In the genomic region with DNA sequence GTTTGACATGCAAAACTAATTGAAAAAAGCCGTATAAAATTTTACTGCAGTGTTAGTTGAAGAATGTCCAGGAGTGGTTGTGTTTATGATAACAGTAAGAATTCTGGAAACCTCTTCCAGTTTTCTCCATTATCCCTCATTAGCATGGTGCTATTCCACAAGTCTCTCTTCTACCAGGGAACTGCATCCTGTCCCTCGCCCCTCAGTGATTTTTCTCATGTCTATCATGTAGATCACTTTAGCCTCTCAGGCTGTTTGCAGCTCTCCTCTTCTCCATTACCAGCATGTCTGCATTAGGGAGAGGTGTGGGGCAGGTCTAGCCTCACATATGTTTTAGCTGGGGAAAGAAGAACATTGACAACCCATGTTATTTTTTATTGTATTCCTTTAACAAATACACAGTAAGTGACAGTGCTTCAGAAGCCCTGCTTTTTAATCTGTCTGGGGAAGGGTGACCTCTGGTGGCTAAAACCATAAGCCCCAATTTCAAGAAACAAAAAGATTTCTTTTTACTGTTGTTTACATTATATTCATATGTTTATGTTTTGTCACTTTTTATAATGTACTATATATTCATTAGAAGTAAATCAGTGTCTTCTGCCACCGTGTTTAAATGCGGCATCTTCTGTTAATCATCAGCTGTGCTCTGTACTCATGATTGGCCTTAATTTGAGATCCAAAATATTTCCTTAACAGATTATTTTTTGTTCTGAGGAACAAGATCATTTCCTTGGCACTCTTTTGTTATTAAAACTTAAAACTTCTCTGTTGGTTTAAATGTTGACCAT, we compare ENCODE assay signal across 9 cellular contexts.
DNase-seq lines count a peak whose midpoint lies in the region; ATAC-seq, FAIRE-seq and TF ChIP-seq lines count a peak whose summit lies in the region.
"Had no signal": no experiment of that assay in that cellular context is flagged by ENCODE, and none has a peak within 500 bp of the region (broad histone marks: within the 10 kb centered on the region; RNA-seq: fewer than 3 reads in every experiment).

No MANE protein-coding gene starts in this region.

- dilution Hi-C loops in keratinocyte (cut with MboI; ENCODE audit: extremely low pct_ligation_motif_present, low sequenced_read_pairs), result no loop called here

- H3K4me1 Mint-ChIP-seq in stimulated activated naive B cell treated with anti-CD40 and anti-IgM and Interleukin-4, amounts not matched to agents 10 μg/mL and 1 μg/mL and 100 μg/mL, for 72 hours, result no peaks in the 10 kb centered on the region

- H3K4me3 Mint-ChIP-seq in stimulated activated naive B cell treated with anti-CD40 and anti-IgM and Interleukin-4, amounts not matched to agents 10 μg/mL and 1 μg/mL and 100 μg/mL, for 72 hours, result no peak overlapping the region

- H3K36me3 Mint-ChIP-seq in stimulated activated naive B cell treated with anti-CD40 and anti-IgM and Interleukin-4, amounts not matched to agents 10 μg/mL and 1 μg/mL and 100 μg/mL, for 72 hours, result no peaks in the 10 kb centered on the region

- H3K27me3 ChIP-seq in brain microvascular endothelial cell (replicated peaks), result no peaks in the 10 kb centered on the region
- no peaks in the 10 kb centered on the region for H3K27me3 ChIP-seq in keratinocyte (ENCODE audit: control insufficient read depth, extremely low read depth, insufficient read depth, low read length)
- no peaks in the 10 kb centered on the region for H3K27me3 ChIP-seq in thoracic aorta (replicated peaks; ENCODE audit: insufficient read depth)

- FAIRE-seq in keratinocyte (lab: Jason Lieb, UNC), result peak; percentile 44

- H3K4me2 ChIP-seq in keratinocyte (ENCODE audit: control insufficient read depth, extremely low read depth, insufficient read depth, low read depth, low read length), result no peak overlapping the region

- no peak for ATAC-seq in thoracic aorta (ENCODE audit: insufficient number of reproducible peaks, low FRiP score, low read depth)
- ATAC-seq in GM21423 (IDR thresholded peaks at IDR 0.05; ENCODE audit: unreplicated experiment), result no peak
- no peak for ATAC-seq in stimulated activated naive B cell treated with anti-CD40 and anti-IgM and Interleukin-4, amounts not matched to agents 10 μg/mL and 1 μg/mL and 100 μg/mL, for 72 hours (replicated peaks)

- no peaks in the 10 kb centered on the region for H3K9me3 ChIP-seq in keratinocyte (ENCODE audit: control insufficient read depth, low read depth, low read length)
- H3K9me3 ChIP-seq in thoracic aorta, result no peaks in the 10 kb centered on the region

- DNase-seq in A172 (ENCODE audit: low spot score) (peak; percentile 17), ELF-1 (ENCODE audit: low read depth, low spot score) (peak; percentile 29), NCI-H2029 treated with DMSO at 0.1 percent for 48 hours (lab: John Stamatoyannopoulos, UW) (peak; percentile 10), brain microvascular endothelial cell (peak; percentile 45), keratinocyte (ENCODE audit: low read depth, low spot score) (no peak), thoracic aorta (ENCODE audit: low spot score) (no peak)
- no peak for DNase-seq in stimulated activated naive B cell treated with anti-CD40 and anti-IgM and Interleukin-4, amounts not matched to agents 10 μg/mL and 1 μg/mL and 100 μg/mL, for 72 hours

- no peak overlapping the region for H3K27ac Mint-ChIP-seq in stimulated activated naive B cell treated with anti-CD40 and anti-IgM and Interleukin-4, amounts not matched to agents 10 μg/mL and 1 μg/mL and 100 μg/mL, for 72 hours

- peaks cover 3% of the 10 kb centered on the region for H3K79me2 ChIP-seq in keratinocyte (ENCODE audit: control insufficient read depth, insufficient read depth, low read length)

- H2AFZ ChIP-seq in keratinocyte (ENCODE audit: control insufficient read depth, low read length), result no peak overlapping the region

- in situ Hi-C loops in brain microvascular endothelial cell (cut with HindIII; ENCODE audit: low pct_ligation_motif_present, low sequenced_read_pairs), result no loop called here

- H3K4me3 ChIP-seq in brain microvascular endothelial cell (ENCODE audit: low read depth, low read length) (no peak overlapping the region), keratinocyte (ENCODE audit: control insufficient read depth in 2 of 3, extremely low read depth in 1 of 3, insufficient read depth in 2 of 3, low read depth in 1 of 3, low read length in 3 of 3) (no peak overlapping the region), thoracic aorta (peak overlapping the region; percentile 20)

- H3K4me1 ChIP-seq in keratinocyte (ENCODE audit: control insufficient read depth, extremely low read depth, insufficient read depth, low read length) (no peaks in the 10 kb centered on the region), thoracic aorta (ENCODE audit: control insufficient read depth in 1 of 2, low read depth in 2 of 2) (peaks cover 31 to 51% of the 10 kb centered on the region in 2 donors)

- H3K27me3 Mint-ChIP-seq in stimulated activated naive B cell treated with anti-CD40 and anti-IgM and Interleukin-4, amounts not matched to agents 10 μg/mL and 1 μg/mL and 100 μg/mL, for 72 hours, result no peaks in the 10 kb centered on the region

- H3K9ac ChIP-seq in keratinocyte (ENCODE audit: control insufficient read depth, extremely low read depth, insufficient read depth, low read length), result no peak overlapping the region

- TF ChIP-seq CTCF in brain microvascular endothelial cell (IDR thresholded peaks at IDR 0.05; ENCODE audit: low read depth, low read length, missing control alignments), result peak; percentile 76
- TF ChIP-seq CTCF in keratinocyte (optimal IDR thresholded peaks at IDR 0.05 in 1 of 3, IDR thresholded peaks at IDR 0.05 in 1 of 3, conservative IDR thresholded peaks at IDR 0.05 in 1 of 3; ENCODE audit: extremely low read depth in 1 of 3, insufficient read depth in 2 of 3, low read length in 3 of 3), result peak; percentile 28 to 64 (median 62)
- peak; percentile 74 for TF ChIP-seq CTCF in thoracic aorta (IDR thresholded peaks at IDR 0.05)

- no peaks in the 10 kb centered on the region for H3K9me3 Mint-ChIP-seq in stimulated activated naive B cell treated with anti-CD40 and anti-IgM and Interleukin-4, amounts not matched to agents 10 μg/mL and 1 μg/mL and 100 μg/mL, for 72 hours

- H3K9me1 ChIP-seq in keratinocyte (ENCODE audit: control insufficient read depth, extremely low read depth, insufficient read depth, low read length), result no peaks in the 10 kb centered on the region

- H4K20me1 ChIP-seq in keratinocyte (ENCODE audit: control insufficient read depth, extremely low read depth, insufficient read depth, low read length), result no peaks in the 10 kb centered on the region

- H3K36me3 ChIP-seq in brain microvascular endothelial cell (replicated peaks), result no peaks in the 10 kb centered on the region
- H3K36me3 ChIP-seq in keratinocyte (ENCODE audit: control insufficient read depth in 2 of 2, extremely low read depth in 1 of 2, insufficient read depth in 2 of 2, low read length in 2 of 2), result no peaks in the 10 kb centered on the region
- H3K36me3 ChIP-seq in thoracic aorta, result no peaks in the 10 kb centered on the region

- H3K27ac ChIP-seq in brain microvascular endothelial cell (no peak overlapping the region), keratinocyte (ENCODE audit: control insufficient read depth, insufficient read depth, low read length) (no peak overlapping the region), thoracic aorta (peak overlapping the region; percentile 7 to 34)
- H3K27ac ChIP-seq: epithelial cell of prostate had no signal

Comparison
In these comparisons a context has a peak if more than half of its experiments do, and no peak if none do; other contexts are left out.
1. DNase-seq: peak in A172 (single experiment), ELF-1 (single experiment), NCI-H2029 treated with DMSO at 0.1 percent for 48 hours (single experiment) and brain microvascular endothelial cell (single experiment); none in keratinocyte (single experiment), thoracic aorta (single experiment) and stimulated activated naive B cell treated with anti-CD40 and anti-IgM and Interleukin-4, amounts not matched to agents 10 μg/mL and 1 μg/mL and 100 μg/mL, for 72 hours (single experiment).
2. H3K27ac ChIP-seq: peak in thoracic aorta (2 of 2); none in brain microvascular endothelial cell (single experiment) and keratinocyte (single experiment).
3. Peak in every context shown above with its lines, with median percentiles within 50 percentile points of each other: CTCF ChIP-seq.